14 cellular contexts compared by ENCODE assay signal in the genomic region with DNA sequence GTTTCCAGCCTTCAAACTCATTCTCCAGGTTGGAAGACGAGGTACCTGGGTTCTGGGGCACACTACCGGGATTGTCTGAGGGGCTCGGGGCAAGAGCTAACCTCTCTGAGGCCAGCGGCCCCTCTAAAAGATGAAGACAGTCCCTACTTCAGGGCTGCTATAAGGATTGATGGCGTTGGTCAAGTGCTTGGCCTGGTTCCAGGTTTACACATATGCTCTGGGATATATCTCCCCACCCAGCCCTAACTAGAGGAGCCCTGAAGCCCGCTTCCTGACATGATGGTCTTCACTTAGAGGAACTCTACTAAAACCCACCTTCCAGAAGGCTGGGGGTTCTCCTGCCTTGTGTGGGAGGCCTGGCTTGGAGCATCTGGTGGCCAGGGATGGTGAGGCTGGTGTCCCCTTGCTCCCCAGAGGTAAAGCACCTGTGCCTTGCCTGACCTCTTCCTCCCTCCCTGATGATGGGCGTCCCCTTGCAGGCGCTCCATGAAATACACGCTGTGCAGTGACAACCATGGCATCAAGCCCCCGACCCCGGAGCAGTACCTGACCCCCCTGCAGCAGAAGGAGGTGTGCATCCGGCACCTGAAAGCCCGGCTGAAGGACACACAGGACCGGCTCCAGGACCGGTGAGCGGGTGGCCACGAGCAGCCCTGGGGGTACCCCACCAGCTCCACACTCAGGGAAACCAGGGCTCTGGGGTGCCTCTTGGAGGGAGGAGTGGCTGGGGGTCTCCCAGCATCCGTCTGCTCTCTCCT. TPM values are rescaled to one million over a fixed set of nuclear protein-coding genes. Genes with fewer than 3 reads are reported as not detected.
A peak's percentile ranks its signal among the peaks of the same experiment; 100 is the strongest.
DNase-seq lines count a peak whose midpoint lies in the region; ATAC-seq and TF ChIP-seq lines count a peak whose summit lies in the region.
"Had no signal": no experiment of that assay in that cellular context is flagged by ENCODE, and none has a peak within 500 bp of the region (broad histone marks: within the 10 kb centered on the region; RNA-seq: fewer than 3 reads in every experiment).

No MANE protein-coding gene starts in this region.

- H3K27me3 Mint-ChIP-seq in natural killer cell treated with Interleukin-12 subunit alpha and Interleukin-12 subunit beta and Interleukin-15 and Interleukin-18, amount 100 ng/mL, for 72 hours: no peaks in the 10 kb centered on the region
- peaks cover 0 to 2% of the 10 kb centered on the region in 2 donors for H3K27me3 Mint-ChIP-seq in natural killer cell (ENCODE audit: low read depth in 2 of 2)
- no peaks in the 10 kb centered on the region for H3K27me3 Mint-ChIP-seq in effector memory CD8-positive, alpha-beta T cell
- H3K27me3 Mint-ChIP-seq: B cell had no signal

- CTCF ChIA-PET in RWPE1 (lab: Yijun Ruan, JAX): interaction anchor here (0.6 to 1.1 kb wide), 2 partner anchors 74 to 500 kb away, joined by 4 read pairs; a partner anchor contains a TSS

- no peaks in the 10 kb centered on the region for H3K36me3 Mint-ChIP-seq in natural killer cell treated with Interleukin-12 subunit alpha and Interleukin-12 subunit beta and Interleukin-15 and Interleukin-18, amount 100 ng/mL, for 72 hours
- no peaks in the 10 kb centered on the region for H3K36me3 Mint-ChIP-seq in natural killer cell
- H3K36me3 Mint-ChIP-seq in effector memory CD8-positive, alpha-beta T cell (ENCODE audit: insufficient read depth): peaks cover 3% of the 10 kb centered on the region
- H3K36me3 Mint-ChIP-seq: WTC11 had no signal

- H3K4me3 Mint-ChIP-seq in natural killer cell treated with Interleukin-12 subunit alpha and Interleukin-12 subunit beta and Interleukin-15 and Interleukin-18, amount 100 ng/mL, for 72 hours: no peak overlapping the region
- H3K4me3 Mint-ChIP-seq in natural killer cell: no peak overlapping the region
- H3K4me3 Mint-ChIP-seq in effector memory CD8-positive, alpha-beta T cell: no peak overlapping the region
- H3K4me3 Mint-ChIP-seq: B cell, WTC11 had no signal

- intact Hi-C loops in natural killer cell (cut with micrococcal nuclease): no loop called here

- no peak for ATAC-seq in natural killer cell treated with Interleukin-12 subunit alpha and Interleukin-12 subunit beta and Interleukin-15 and Interleukin-18, amount 100 ng/mL, for 72 hours
- no peak for ATAC-seq in natural killer cell
- ATAC-seq in effector memory CD8-positive, alpha-beta T cell (replicated peaks): no peak

- H3K9me3 Mint-ChIP-seq in natural killer cell treated with Interleukin-12 subunit alpha and Interleukin-12 subunit beta and Interleukin-15 and Interleukin-18, amount 100 ng/mL, for 72 hours: no peaks in the 10 kb centered on the region
- no peaks in the 10 kb centered on the region for H3K9me3 Mint-ChIP-seq in natural killer cell
- H3K9me3 Mint-ChIP-seq in effector memory CD8-positive, alpha-beta T cell: no peaks in the 10 kb centered on the region
- H3K9me3 Mint-ChIP-seq: WTC11 had no signal

- peak; percentile 50 for DNase-seq in natural killer cell treated with Interleukin-12 subunit alpha and Interleukin-12 subunit beta and Interleukin-15 and Interleukin-18, amount 100 ng/mL, for 72 hours (ENCODE audit: low spot score)
- no peak for DNase-seq in natural killer cell
- no peak for DNase-seq in RWPE1 (ENCODE audit: low spot score)
- DNase-seq in effector memory CD8-positive, alpha-beta T cell: no peak
- no peak for DNase-seq in NCI-H2081 (lab: John Stamatoyannopoulos, UW)
- no peak for DNase-seq in DMS53 (lab: John Stamatoyannopoulos, UW)
- no peak for DNase-seq in AG08395 (ENCODE audit: low spot score)
- DNase-seq: left cardiac atrium, NCI-H1092, NCI-H2227 treated with DMSO at 0.1 percent for 48 hours had no signal

- H3K4me1 Mint-ChIP-seq in natural killer cell treated with Interleukin-12 subunit alpha and Interleukin-12 subunit beta and Interleukin-15 and Interleukin-18, amount 100 ng/mL, for 72 hours (ENCODE audit: low read depth in 2 of 2): peaks cover 6 to 9% of the 10 kb centered on the region in 2 donors
- H3K4me1 Mint-ChIP-seq in natural killer cell: peaks cover 7% of the 10 kb centered on the region in 2 donors
- peaks cover 8 to 15% of the 10 kb centered on the region in 2 donors for H3K4me1 Mint-ChIP-seq in effector memory CD8-positive, alpha-beta T cell (ENCODE audit: low read depth in 2 of 2)
- H3K4me1 Mint-ChIP-seq: B cell had no signal

- peak overlapping the region; percentile 62 to 88 for H3K27ac Mint-ChIP-seq in natural killer cell treated with Interleukin-12 subunit alpha and Interleukin-12 subunit beta and Interleukin-15 and Interleukin-18, amount 100 ng/mL, for 72 hours
- no peak overlapping the region for H3K27ac Mint-ChIP-seq in natural killer cell
- peak overlapping the region; percentile 92 to 94 for H3K27ac Mint-ChIP-seq in effector memory CD8-positive, alpha-beta T cell
- H3K27ac Mint-ChIP-seq: B cell had no signal

- POLR2A ChIA-PET in RWPE1 (lab: Yijun Ruan, JAX; ENCODE audit: low non-redundant PET): no interaction called here

- TF ChIP-seq CTCF in natural killer cell (IDR thresholded peaks at IDR 0.05) (no peak), RWPE1 (conservative IDR thresholded peaks at IDR 0.05; ENCODE audit: low read depth) (no peak)

- peak overlapping the region; percentile 21; the same call in 1 of the 2 replicates for H3K27ac ChIP-seq in RWPE1
- H3K27ac ChIP-seq: pancreas, SK-N-MC had no signal

RNA-seq across cellular contexts. Expression of a gene that starts 28.7 kb away (rescaled TPM):
- 1 to 10 TPM in 1 of 2 donors, under 1 TPM in 1; 0.89 to 1.5 TPM for total RNA-seq in natural killer cell treated with Interleukin-12 subunit alpha and Interleukin-12 subunit beta and Interleukin-15 and Interleukin-18, amount 100 ng/mL, for 72 hours
- total RNA-seq in natural killer cell: 1 to 10 TPM; 2.0 to 2.7 (median 2.6) TPM

RNA-seq across cellular contexts. Expression of a gene that starts 34.2 kb away (rescaled TPM):
- total RNA-seq in natural killer cell treated with Interleukin-12 subunit alpha and Interleukin-12 subunit beta and Interleukin-15 and Interleukin-18, amount 100 ng/mL, for 72 hours: 1 to 10 TPM; 1.5 to 1.9 TPM
- 1 to 10 TPM; 3.1 to 5.9 (median 5.8) TPM for total RNA-seq in natural killer cell

Comparison
In these comparisons a context has a peak if more than half of its experiments do, and no peak if none do; other contexts are left out.
1. H3K27ac Mint-ChIP-seq: peak in natural killer cell treated with Interleukin-12 subunit alpha and Interleukin-12 subunit beta and Interleukin-15 and Interleukin-18, amount 100 ng/mL, for 72 hours (2 of 2) and effector memory CD8-positive, alpha-beta T cell (2 of 2); none in natural killer cell (0 of 2).